Comparison of ENCODE assay signal across 32 cellular contexts in the genomic region with DNA sequence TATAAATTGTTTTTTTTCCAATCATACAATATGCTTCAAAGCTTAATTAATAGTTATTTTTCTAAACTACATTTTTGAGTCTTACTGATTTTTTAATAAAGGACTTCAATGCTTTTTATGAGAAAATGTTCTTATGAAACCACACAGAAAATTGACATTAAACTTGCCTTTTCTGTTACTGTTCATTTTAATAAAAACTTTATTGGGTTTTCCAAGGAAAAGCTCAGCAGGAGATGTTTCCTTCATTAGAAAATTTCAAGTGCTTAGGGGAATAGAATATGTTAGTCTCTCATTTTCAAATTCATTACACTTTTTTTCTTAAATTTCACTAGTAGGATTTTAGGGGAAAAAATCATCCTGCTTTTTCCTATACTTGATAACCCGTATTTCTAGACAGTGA.
"Had no signal": no experiment of that assay in that cellular context is flagged by ENCODE, and none has a peak within 500 bp of the region (broad histone marks: within the 10 kb centered on the region; RNA-seq: fewer than 3 reads in every experiment).

No MANE protein-coding gene starts in this region.

- H3K4me3 ChIP-seq: adrenal gland, body of pancreas, breast epithelium had no signal

- H3K27ac ChIP-seq: adrenal gland, body of pancreas, brain microvascular endothelial cell, breast epithelium, VCaP had no signal

- FAIRE-seq: astrocyte, TTC549 had no signal

- H3K27me3 ChIP-seq: adrenal gland, body of pancreas, brain microvascular endothelial cell, breast epithelium had no signal

- H3K4me1 ChIP-seq: adrenal gland, body of pancreas, breast epithelium had no signal

- H3K36me3 ChIP-seq: adrenal gland, brain microvascular endothelial cell, breast epithelium had no signal

- H3K9me3 ChIP-seq: body of pancreas, breast epithelium had no signal

- DNase-seq: activated B cell treated with CpG ODN at 0.5 μM for 24 hours; activated CD4-positive, alpha-beta memory T cell treated with anti-CD3 and anti-CD28 coated beads for 36 hours; activated CD4-positive, alpha-beta T cell treated with anti-CD3 and anti-CD28 coated beads for 4 hours; activated CD4-positive, alpha-beta T cell treated with anti-CD3 and anti-CD28 coated beads, Interleukin-2, amount 10 ng/mL, durations not matched to agents 24 days and 14 days; activated CD4-positive, alpha-beta T cell treated with anti-CD3 and anti-CD28 coated beads, Interleukin-2, amount 50 U/mL, for 1 hour; activated CD4-positive, alpha-beta T cell treated with anti-CD3 and anti-CD28 coated beads, Interleukin-2, amount 50 U/mL, for 4 hours; activated CD4-positive, CD25-positive, alpha-beta regulatory T cell treated with anti-CD3 and anti-CD28 coated beads, Interleukin-2, amount 50 U/mL, for 72 hours; activated CD8-positive, alpha-beta memory T cell treated with anti-CD3 and anti-CD28 coated beads, Interleukin-2, amount 50 U/mL, for 4 hours; activated CD8-positive, alpha-beta T cell treated with anti-CD3 and anti-CD28 coated beads for 36 hours; activated effector memory CD4-positive, alpha-beta T cell treated with anti-CD3 and anti-CD28 coated beads, Interleukin-2, amount 50 U/mL, for 16 hours; activated gamma-delta T cell treated with Interleukin-2 at 50 U/mL for 16 hours; activated naive CD4-positive, alpha-beta T cell; activated naive CD4-positive, alpha-beta T cell treated with anti-CD3 and anti-CD28 coated beads for 36 hours; activated naive CD4-positive, alpha-beta T cell treated with anti-CD3 and anti-CD28 coated beads, Interleukin-2, amount 50 U/mL, for 16 hours; activated naive CD8-positive, alpha-beta T cell treated with anti-CD3 and anti-CD28 coated beads for 36 hours; activated T-cell treated with anti-CD3 and anti-CD28 coated beads for 4 hours; activated T-cell treated with anti-CD3 and anti-CD28 coated beads, Interleukin-2, amount 50 U/mL, for 1 hour; activated T-cell treated with anti-CD3 and anti-CD28 coated beads, Interleukin-2, amount 50 U/mL, for 4 hours; activated T-cell treated with anti-CD3 and anti-CD28 coated beads, Interleukin-2, amount 50 U/mL, for 72 hours; adrenal gland; amniotic stem cell; aorta; body of pancreas; brain microvascular endothelial cell; central memory CD4-positive, alpha-beta T cell; T-helper 1 cell; T-helper 2 cell; T-helper 9 cell had no signal
